ENCODE assay signal across 17 cellular contexts in the genomic region with DNA sequence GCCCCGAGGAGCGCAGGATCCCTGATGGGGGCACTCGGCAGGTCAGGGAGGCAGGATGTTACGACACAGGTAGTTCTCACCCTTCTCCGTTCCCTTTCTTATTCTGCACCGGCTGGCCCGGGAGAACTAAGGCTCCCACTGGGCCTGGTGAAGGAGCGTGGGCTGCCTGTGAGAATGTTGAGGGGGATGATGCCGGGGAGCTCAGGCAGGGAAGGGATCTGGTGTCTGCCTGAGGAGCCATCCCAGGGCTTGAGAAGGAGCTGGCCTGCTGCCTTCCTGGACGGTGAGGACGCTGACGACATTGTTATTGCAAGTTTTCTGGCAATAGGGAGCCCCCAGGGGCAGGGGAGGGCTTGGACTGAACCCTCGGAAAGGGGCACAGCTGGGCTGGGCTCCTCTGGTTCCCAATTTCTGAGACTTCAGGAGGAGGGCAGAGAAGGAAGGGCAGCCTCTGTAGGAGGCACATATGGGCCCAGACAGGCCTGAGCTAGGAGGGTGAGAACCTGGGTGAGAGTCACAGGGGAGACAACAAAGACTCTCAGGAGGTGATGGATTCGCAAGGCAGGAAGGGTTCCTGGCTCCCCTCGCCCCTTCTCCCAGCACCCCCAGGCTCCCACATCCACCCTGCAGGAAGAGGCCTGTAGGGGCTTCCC. TPM values are rescaled to one million over a fixed set of nuclear protein-coding genes. Genes with fewer than 3 reads are reported as not detected.
A peak's percentile ranks its signal among the peaks of the same experiment; 100 is the strongest.
DNase-seq lines count a peak whose midpoint lies in the region; ATAC-seq and TF ChIP-seq lines count a peak whose summit lies in the region.
"Had no signal": no experiment of that assay in that cellular context is flagged by ENCODE, and none has a peak within 500 bp of the region (broad histone marks: within the 10 kb centered on the region; RNA-seq: fewer than 3 reads in every experiment).

No MANE protein-coding gene starts in this region.

- no peak for TF ChIP-seq POLR2A in gastrocnemius medialis (IDR thresholded peaks at IDR 0.05)

- intact Hi-C loops in gastrocnemius medialis (cut with DNase I; ENCODE audit: low total_unique reads), result no loop called here

- no peaks in the 10 kb centered on the region for H3K9me3 ChIP-seq in gastrocnemius medialis
- H3K9me3 ChIP-seq: colonic mucosa, spleen had no signal

- H3K27me3 ChIP-seq in H7 (ENCODE audit: control insufficient read depth, insufficient read depth, low read length) (no peaks in the 10 kb centered on the region), gastrocnemius medialis (no peaks in the 10 kb centered on the region)
- H3K27me3 ChIP-seq: colonic mucosa, spleen had no signal

- H3K4me3 ChIP-seq in H7 (ENCODE audit: insufficient read depth, low read depth, low read length) (no peak overlapping the region), gastrocnemius medialis (no peak overlapping the region)
- H3K4me3 ChIP-seq: colonic mucosa, GM12878, spleen had no signal

- H3K27ac ChIP-seq in cingulate gyrus (ENCODE audit: low read depth, low read length) (peak overlapping the region; percentile 4), gastrocnemius medialis (peak overlapping the region; percentile 54 to 65 (median 57))
- H3K27ac ChIP-seq: C4-2B, colonic mucosa, spleen had no signal

- TF ChIP-seq CTCF in gastrocnemius medialis (IDR thresholded peaks at IDR 0.05 in 4 of 5, conservative IDR thresholded peaks at IDR 0.05 in 1 of 5), result no peak

- no peaks in the 10 kb centered on the region for H3K36me3 ChIP-seq in H7 (replicated peaks; ENCODE audit: control insufficient read depth, insufficient read depth, low read length)
- no peaks in the 10 kb centered on the region for H3K36me3 ChIP-seq in gastrocnemius medialis
- H3K36me3 ChIP-seq: colonic mucosa had no signal

- H3K4me1 ChIP-seq in gastrocnemius medialis, result no peaks in the 10 kb centered on the region
- H3K4me1 ChIP-seq: colonic mucosa, spleen had no signal

- in situ Hi-C loops in gastrocnemius medialis (cut with MboI; ENCODE audit: low sequenced_read_pairs in 4 of 4), result loop anchor here in 1 of 4 donors (25.0 kb wide), 1 partner anchor 109 kb away; the partner anchor contains the start of genes DXO, NELFE and SKIC2

- DNase-seq in H7, result peak; percentile 47
- DNase-seq in iPS-NIHi7 (ENCODE audit: extremely low spot score), result peak; percentile 31
- DNase-seq in gastrocnemius medialis, result peak in 1 of 2 donors; percentile 66
- DNase-seq in NCI-H187 treated with DMSO at 0.1 percent for 48 hours (lab: John Stamatoyannopoulos, UW), result no peak
- no peak for DNase-seq in HK-2 (ENCODE audit: unreplicated experiment)
- no peak for DNase-seq in DMS 273 treated with DMSO at 0.1 percent for 48 hours (lab: John Stamatoyannopoulos, UW)
- DNase-seq: activated naive CD4-positive, alpha-beta T cell; colonic mucosa; GDM1; NCI-H1436; NCI-H446; spleen; stimulated activated CD8-positive, alpha-beta memory T cell treated with anti-CD3 and anti-CD28 coated beads, Interleukin-4, amount 100 ng/mL, for 48 hours had no signal

- ATAC-seq in gastrocnemius medialis, result peak; percentile 62 to 75
- no peak for ATAC-seq in GM19395 (IDR thresholded peaks at IDR 0.05; ENCODE audit: unreplicated experiment)
- ATAC-seq: GM12878 had no signal

RNA-seq across cellular contexts. Expression of gene CYP21A2, which starts 32.7 kb away (rescaled TPM):
- 0.11 TPM in 1 of 2 replicates, not detected in the other for total RNA-seq in H7 (2014; rRNA removed; shearing (Covaris generic))
- total RNA-seq in gastrocnemius medialis, result under 1 TPM in 2 of 4 donors, not detected in 2; 0.16 to 0.41 TPM

RNA-seq across cellular contexts. Expression of gene TNXB, which starts 38.2 kb away (rescaled TPM):
- 2.7 and 4.4 TPM in 2 replicates for total RNA-seq in H7 (2014; rRNA removed; shearing (Covaris generic))
- 10 to 100 TPM; 12.0 to 37.0 (median 33.5) TPM for total RNA-seq in gastrocnemius medialis

RNA-seq across cellular contexts. Expression of gene C4B, which starts 56.3 kb away (rescaled TPM):
- total RNA-seq in H7 (2014; rRNA removed; shearing (Covaris generic)), result 1.1 and 1.9 TPM in 2 replicates
- 1 to 10 TPM; 2.6 to 8.6 (median 6.9) TPM for total RNA-seq in gastrocnemius medialis

RNA-seq across cellular contexts. Expression of gene ATF6B, which starts 57.1 kb away (rescaled TPM):
- 25.1 and 26.2 TPM in 2 replicates for total RNA-seq in H7 (2014; rRNA removed; shearing (Covaris generic))
- total RNA-seq in gastrocnemius medialis, result 10 to 100 TPM in 2 of 4 donors, 1 to 10 TPM in 2; 6.8 to 18.4 (median 9.5) TPM

RNA-seq across cellular contexts. Expression of gene FKBPL, which starts 59.1 kb away (rescaled TPM):
- 12.5 and 12.8 TPM in 2 replicates for total RNA-seq in H7 (2014; rRNA removed; shearing (Covaris generic))
- total RNA-seq in gastrocnemius medialis, result 1 to 10 TPM; 2.6 to 6.0 (median 3.9) TPM

Comparison
In these comparisons a context has a peak if more than half of its experiments do, and no peak if none do; other contexts are left out.
1. DNase-seq: peak in H7 (single experiment) and iPS-NIHi7 (single experiment); none in NCI-H187 treated with DMSO at 0.1 percent for 48 hours (single experiment), HK-2 (single experiment) and DMS 273 treated with DMSO at 0.1 percent for 48 hours (single experiment).